In the genomic region with DNA sequence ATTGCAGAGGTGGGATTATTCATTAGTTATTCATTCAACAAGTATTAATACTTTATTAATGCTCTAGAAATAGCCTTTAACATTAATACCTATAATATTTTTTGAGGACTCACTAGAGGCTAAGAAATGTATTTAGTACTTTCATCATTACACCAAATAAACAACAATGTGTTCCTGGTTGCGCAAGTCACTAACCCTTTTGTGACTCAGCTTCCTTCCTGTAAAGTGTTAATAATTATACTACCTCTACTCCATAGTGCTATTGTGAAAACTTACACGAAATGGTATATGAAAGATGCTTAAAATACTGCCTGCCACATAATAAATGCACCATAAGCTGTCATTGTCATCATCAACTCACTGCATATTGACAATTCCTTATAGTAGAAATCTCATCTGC, we compare ENCODE assay signal across 12 cellular contexts.
DNase-seq lines count a peak whose midpoint lies in the region; ATAC-seq and TF ChIP-seq lines count a peak whose summit lies in the region.
"Had no signal": no experiment of that assay in that cellular context is flagged by ENCODE, and none has a peak within 500 bp of the region (broad histone marks: within the 10 kb centered on the region; RNA-seq: fewer than 3 reads in every experiment).

No MANE protein-coding gene starts in this region.

- no peak overlapping the region for H3K4me3 Mint-ChIP-seq in T-helper 17 cell
- H3K4me3 Mint-ChIP-seq: central memory CD8-positive, alpha-beta T cell had no signal

- TF ChIP-seq CTCF in fibroblast of mammary gland (conservative IDR thresholded peaks at IDR 0.05; ENCODE audit: control insufficient read depth, insufficient read depth, low read depth, low read length), result no peak

- H3K9me3 ChIP-seq in T-helper 17 cell (ENCODE audit: control insufficient read depth, low read length, poor library complexity, severe bottlenecking), result no peaks in the 10 kb centered on the region
- H3K9me3 ChIP-seq: right lobe of liver had no signal

- no peak for ATAC-seq in GM18868 (IDR thresholded peaks at IDR 0.05; ENCODE audit: unreplicated experiment)
- ATAC-seq in T-helper 17 cell, result no peak

- H3K36me3 Mint-ChIP-seq in T-helper 17 cell (ENCODE audit: low read depth), result no peaks in the 10 kb centered on the region

- no peak overlapping the region for H3K4me3 ChIP-seq in fibroblast of mammary gland (ENCODE audit: control insufficient read depth, low read depth, low read length)
- H3K4me3 ChIP-seq: hepatocyte, right lobe of liver had no signal

- peak; percentile 13 for DNase-seq in Caki2 (ENCODE audit: low read depth)
- peak; percentile 73 for DNase-seq in HCEC 1CT
- peak; percentile 27 to 91 for DNase-seq in NOMO-1 (lab: John Stamatoyannopoulos, UW; ENCODE audit: unreplicated experiment in 2 of 2)
- DNase-seq in fibroblast of mammary gland (ENCODE audit: low read depth), result peak; percentile 67
- no peak for DNase-seq in GM19238 (ENCODE audit: insufficient read length, low spot score)
- no peak for DNase-seq in T-helper 17 cell
- DNase-seq in activated naive CD4-positive, alpha-beta T cell treated with Interleukin-2 at 50 U/mL for 16 hours, result no peak
- DNase-seq: NCI-H1436, right lobe of liver had no signal

- no peaks in the 10 kb centered on the region for H3K4me1 Mint-ChIP-seq in T-helper 17 cell
- H3K4me1 Mint-ChIP-seq: central memory CD8-positive, alpha-beta T cell had no signal

- no peaks in the 10 kb centered on the region for H3K27me3 Mint-ChIP-seq in T-helper 17 cell
- H3K27me3 Mint-ChIP-seq: central memory CD8-positive, alpha-beta T cell had no signal

- H3K27ac Mint-ChIP-seq in T-helper 17 cell, result no peak overlapping the region

- in situ Hi-C loops in Caki2 (cut with HindIII; ENCODE audit: low pct_unique_long_range_greater_than_20kb, low sequenced_read_pairs), result no loop called here

Comparison
In these comparisons a context has a peak if more than half of its experiments do, and no peak if none do; other contexts are left out.
1. DNase-seq: peak in Caki2 (single experiment), HCEC 1CT (single experiment), NOMO-1 (2 of 2) and fibroblast of mammary gland (single experiment); none in GM19238 (single experiment), T-helper 17 cell (0 of 3) and activated naive CD4-positive, alpha-beta T cell treated with Interleukin-2 at 50 U/mL for 16 hours (single experiment).